Comparison of ENCODE assay signal across 12 cellular contexts in the genomic region with DNA sequence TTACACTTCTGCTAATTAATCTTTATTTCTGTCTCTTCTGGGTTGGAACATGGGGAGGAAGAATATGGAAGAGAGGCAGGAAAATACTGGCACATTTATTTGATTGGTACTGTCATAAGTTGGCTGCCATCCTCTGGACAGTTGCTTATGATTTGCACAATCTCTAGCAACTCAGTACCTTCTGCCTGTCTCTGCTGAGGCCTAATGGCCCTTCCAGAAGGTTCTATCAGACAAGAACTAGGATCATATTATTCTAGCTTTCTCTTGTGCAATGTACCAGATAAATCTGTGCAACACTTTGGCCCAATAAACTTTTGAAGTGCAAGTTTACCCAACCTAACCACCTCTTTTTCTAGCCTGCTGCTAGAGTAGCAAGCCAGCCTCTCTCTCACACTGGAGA.
A peak's percentile ranks its signal among the peaks of the same experiment; 100 is the strongest.
DNase-seq lines count a peak whose midpoint lies in the region; ATAC-seq and TF ChIP-seq lines count a peak whose summit lies in the region.
"Had no signal": no experiment of that assay in that cellular context is flagged by ENCODE, and none has a peak within 500 bp of the region (broad histone marks: within the 10 kb centered on the region; RNA-seq: fewer than 3 reads in every experiment).

No MANE protein-coding gene starts in this region.

- no peak for ATAC-seq in Panc1

- H3K9ac ChIP-seq in subcutaneous abdominal adipose tissue (ENCODE audit: low read length in 5 of 5) (no peak overlapping the region), SK-N-SH (no peak overlapping the region)

- in situ Hi-C loops in Panc1 (cut with HindIII; ENCODE audit: low pct_unique_long_range_greater_than_20kb, low sequenced_read_pairs): no loop called here

- H3K36me3 Mint-ChIP-seq in nephron progenitor cell (ENCODE audit: low read depth): peaks cover 30% of the 10 kb centered on the region
- H3K36me3 Mint-ChIP-seq in Calu3 (ENCODE audit: insufficient read depth, unreplicated experiment): no peaks in the 10 kb centered on the region
- H3K36me3 Mint-ChIP-seq: CD4-positive, CD25-positive, alpha-beta regulatory T cell had no signal

- H3K9me3 Mint-ChIP-seq in nephron progenitor cell: peaks cover 18% of the 10 kb centered on the region
- H3K9me3 Mint-ChIP-seq in Calu3 (ENCODE audit: low read depth, unreplicated experiment): peaks cover 9% of the 10 kb centered on the region

- no peaks in the 10 kb centered on the region for H3K9me3 ChIP-seq in Panc1 (ENCODE audit: control insufficient read depth, insufficient read depth, low read depth, low read length)
- no peaks in the 10 kb centered on the region for H3K9me3 ChIP-seq in esophagus muscularis mucosa
- peaks cover 0 to 2% (median 0%) of the 10 kb centered on the region in 5 donors for H3K9me3 ChIP-seq in subcutaneous abdominal adipose tissue (ENCODE audit: control insufficient read depth in 5 of 5, low read length in 5 of 5)
- no peaks in the 10 kb centered on the region for H3K9me3 ChIP-seq in SK-N-SH
- H3K9me3 ChIP-seq: Caco-2 had no signal

- BruUV-seq in Panc1 (replicated peaks; lab: Mats Ljungman, UMichigan) (no TSS peak), Calu3 (replicated peaks; lab: Mats Ljungman, UMichigan) (no TSS peak)

- no peak overlapping the region for H3K4me3 ChIP-seq in Panc1 (ENCODE audit: low read depth in 2 of 2, low read length in 2 of 2)
- no peak overlapping the region for H3K4me3 ChIP-seq in esophagus muscularis mucosa
- no peak overlapping the region for H3K4me3 ChIP-seq in subcutaneous abdominal adipose tissue (ENCODE audit: low read depth in 1 of 5, low read length in 5 of 5)
- H3K4me3 ChIP-seq in SK-N-SH (ENCODE audit: low read depth in 2 of 2, low read length in 1 of 2): no peak overlapping the region

- H3K27me3 ChIP-seq in Panc1 (ENCODE audit: control insufficient read depth, insufficient read depth, low read length) (no peaks in the 10 kb centered on the region), esophagus muscularis mucosa (no peaks in the 10 kb centered on the region), subcutaneous abdominal adipose tissue (ENCODE audit: control insufficient read depth in 5 of 5, insufficient read depth in 4 of 5, low read length in 5 of 5) (no peaks in the 10 kb centered on the region), SK-N-SH (ENCODE audit: insufficient read depth) (no peaks in the 10 kb centered on the region)

- TF ChIP-seq EP300 in esophagus muscularis mucosa (IDR thresholded peaks at IDR 0.05) (no peak), SK-N-SH (IDR thresholded peaks at IDR 0.05; ENCODE audit: borderline replicate concordance in 1 of 2, low read depth in 1 of 2, low read length in 1 of 2) (no peak)

- TF ChIP-seq POLR2A in esophagus muscularis mucosa (IDR thresholded peaks at IDR 0.05; ENCODE audit: low read depth): no peak

- DNase-seq in Panc1 (ENCODE audit: low read depth, low spot score) (no peak), esophagus muscularis mucosa (ENCODE audit: extremely low spot score) (no peak), nephron progenitor cell (no peak), SK-N-SH (no peak), Calu3 (no peak), LoVo (ENCODE audit: low spot score) (no peak)
- DNase-seq: Caco-2; CD4-positive, CD25-positive, alpha-beta regulatory T cell; NCI-H187; NK-92 treated with Interleukin-12 subunit alpha and Interleukin-12 subunit beta, amount 100 ng/mL, for 24 hours; RPMI8226 had no signal

- no peaks in the 10 kb centered on the region for H3K79me2 ChIP-seq in SK-N-SH (ENCODE audit: insufficient read depth)

- no peak overlapping the region for H3K4me2 ChIP-seq in SK-N-SH

- intact Hi-C loops in Panc1 (cut with micrococcal nuclease; ENCODE audit: unreplicated experiment) (no loop called here), esophagus muscularis mucosa (cut with DNase I) (no loop called here), Calu3 (cut with micrococcal nuclease; ENCODE audit: unreplicated experiment) (no loop called here)

- H3K4me1 ChIP-seq in Panc1 (ENCODE audit: control insufficient read depth, insufficient read depth, low read length) (peaks cover 13% of the 10 kb centered on the region; the same call in 1 of the 2 replicates), esophagus muscularis mucosa (peaks cover 0 to 47% (median 25%) of the 10 kb centered on the region in 4 donors), subcutaneous abdominal adipose tissue (ENCODE audit: control insufficient read depth in 5 of 5, insufficient read depth in 5 of 5, low read length in 5 of 5) (peaks cover 0 to 27% (median 19%) of the 10 kb centered on the region in 5 donors), SK-N-SH (ENCODE audit: control insufficient read depth in 1 of 2, insufficient read depth in 2 of 2, low read depth in 1 of 2, low read length in 1 of 2) (peaks cover 0 to 5% of the 10 kb centered on the region in 2 experiments; a peak in 2 of 4 replicates)

- H3K27ac Mint-ChIP-seq in nephron progenitor cell (peak overlapping the region; percentile 9), Calu3 (ENCODE audit: unreplicated experiment) (no peak overlapping the region)
- H3K27ac Mint-ChIP-seq: CD4-positive, CD25-positive, alpha-beta regulatory T cell had no signal

- H3K4me3 Mint-ChIP-seq in nephron progenitor cell (no peak overlapping the region), Calu3 (ENCODE audit: low read depth, unreplicated experiment) (no peak overlapping the region)
- H3K4me3 Mint-ChIP-seq: CD4-positive, CD25-positive, alpha-beta regulatory T cell had no signal

- H3K36me3 ChIP-seq in Panc1 (ENCODE audit: control insufficient read depth, insufficient read depth, low read length) (no peaks in the 10 kb centered on the region), esophagus muscularis mucosa (no peaks in the 10 kb centered on the region), subcutaneous abdominal adipose tissue (ENCODE audit: control insufficient read depth in 5 of 5, insufficient read depth in 5 of 5, low read length in 5 of 5) (no peaks in the 10 kb centered on the region), SK-N-SH (replicated peaks in 1 of 2; ENCODE audit: control insufficient read depth in 1 of 2, insufficient read depth in 2 of 2, low read length in 1 of 2) (no peaks in the 10 kb centered on the region)

- no peaks in the 10 kb centered on the region for H3K9me2 ChIP-seq in SK-N-SH

- H3K4me1 Mint-ChIP-seq in nephron progenitor cell (peaks cover 6% of the 10 kb centered on the region), Calu3 (ENCODE audit: low read depth, unreplicated experiment) (peaks cover 5% of the 10 kb centered on the region)
- H3K4me1 Mint-ChIP-seq: CD4-positive, CD25-positive, alpha-beta regulatory T cell had no signal

- no peaks in the 10 kb centered on the region for H4K20me1 ChIP-seq in SK-N-SH (ENCODE audit: insufficient read depth)

- H2AFZ ChIP-seq in SK-N-SH (ENCODE audit: low read depth): no peak overlapping the region

- POLR2A ChIA-PET in Panc1 (lab: Charles Lee) (no interaction called here), SK-N-SH (lab: Yijun Ruan, JAX) (no interaction called here)

- H3K27me3 Mint-ChIP-seq in nephron progenitor cell (ENCODE audit: low read depth, poor library complexity) (no peaks in the 10 kb centered on the region), Calu3 (ENCODE audit: unreplicated experiment) (no peaks in the 10 kb centered on the region)

- no peak for TF ChIP-seq CTCF in Panc1 (IDR thresholded peaks at IDR 0.05)
- TF ChIP-seq CTCF in esophagus muscularis mucosa (IDR thresholded peaks at IDR 0.05): no peak
- no peak for TF ChIP-seq CTCF in nephron progenitor cell (IDR thresholded peaks at IDR 0.05)
- no peak for TF ChIP-seq CTCF in SK-N-SH (IDR thresholded peaks at IDR 0.05)
- no peak for TF ChIP-seq CTCF in Calu3 (IDR thresholded peaks at IDR 0.05; ENCODE audit: unreplicated experiment)

- H3F3A ChIP-seq in SK-N-SH (replicated peaks; ENCODE audit: insufficient read depth): no peaks in the 10 kb centered on the region

- CTCF ChIA-PET in Panc1 (lab: Charles Lee) (no interaction called here), SK-N-SH (lab: Yijun Ruan, JAX) (interaction anchor here (0.9 kb wide), 1 partner anchor 11 kb away, joined by 3 read pairs; no protein-coding TSS in a partner anchor), Calu3 (lab: Charles Lee) (no interaction called here)

- no peak for TF ChIP-seq RAD21 in SK-N-SH (IDR thresholded peaks at IDR 0.05; ENCODE audit: low read length)

- H3K27ac ChIP-seq in Panc1 (ENCODE audit: low read length) (peak overlapping the region; percentile 69; the same call in 1 of the 2 replicates), esophagus muscularis mucosa (replicated peaks in 1 of 4) (peak overlapping the region in 3 of 4 donors; percentile 10 to 57 (median 42)), subcutaneous abdominal adipose tissue (ENCODE audit: low read depth, low read length) (peak overlapping the region; percentile 26), SK-N-SH (ENCODE audit: low read depth in 2 of 2, low read length in 1 of 2) (no peak overlapping the region)

TF ChIP-seq in SK-N-SH, 30 proteins besides CTCF, POLR2A, EP300 and RAD21:
- TF ChIP-seq TEAD4 (IDR thresholded peaks at IDR 0.05; ENCODE audit: borderline replicate concordance, insufficient read depth): no peak
- TF ChIP-seq MXI1 (IDR thresholded peaks at IDR 0.05; ENCODE audit: low read depth, low read length): no peak
- TF ChIP-seq GABPA (IDR thresholded peaks at IDR 0.05; ENCODE audit: low read depth): no peak

Comparison
In these comparisons a context has a peak if more than half of its experiments do, and no peak if none do; other contexts are left out.
1. H3K27ac ChIP-seq: peak in Panc1 (single experiment), esophagus muscularis mucosa (3 of 4) and subcutaneous abdominal adipose tissue (single experiment); none in SK-N-SH (0 of 2).